2 cellular contexts compared by ENCODE assay signal in genomic region chr4:52200339-52200725, GRCh38.
TF ChIP-seq lines count a peak whose summit lies in the region.

No MANE protein-coding gene starts in this region.

TF ChIP-seq in SK-N-SH treated with all-trans-retinoic acid at 6 μM for 48 hours, 23 proteins besides CTCF, POLR2A, EP300 and RAD21 (continued from another document):
- TF ChIP-seq CSRNP3 (CRISPR knock-in tag; IDR thresholded peaks at IDR 0.05) (no peak), CREB5 (CRISPR knock-in tag; IDR thresholded peaks at IDR 0.05; ENCODE audit: low read depth) (0 out of 2 replicates have a peak, but pooled peaks have one; percentile 3)

TF ChIP-seq in SK-N-SH, 30 proteins besides CTCF, POLR2A, EP300 and RAD21 (continued from another document):
- TF ChIP-seq, protein P1, sequence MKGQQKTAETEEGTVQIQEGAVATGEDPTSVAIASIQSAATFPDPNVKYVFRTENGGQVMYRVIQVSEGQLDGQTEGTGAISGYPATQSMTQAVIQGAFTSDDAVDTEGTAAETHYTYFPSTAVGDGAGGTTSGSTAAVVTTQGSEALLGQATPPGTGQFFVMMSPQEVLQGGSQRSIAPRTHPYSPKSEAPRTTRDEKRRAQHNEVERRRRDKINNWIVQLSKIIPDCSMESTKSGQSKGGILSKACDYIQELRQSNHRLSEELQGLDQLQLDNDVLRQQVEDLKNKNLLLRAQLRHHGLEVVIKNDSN (IDR thresholded peaks at IDR 0.05; ENCODE audit: borderline replicate concordance, low read depth) = no peak
- TF ChIP-seq NRF1 (IDR thresholded peaks at IDR 0.05; ENCODE audit: low read depth, low read length) (no peak), YY1 (IDR thresholded peaks at IDR 0.05; ENCODE audit: low read depth) (no peak), EZH2phosphoT487 (IDR thresholded peaks at IDR 0.05; ENCODE audit: borderline replicate concordance, low read depth) (no peak), GATA2 (CRISPR knock-in tag; IDR thresholded peaks at IDR 0.05) (no peak), FOXM1 (IDR thresholded peaks at IDR 0.05; ENCODE audit: low read depth) (no peak), IRF3 (IDR thresholded peaks at IDR 0.05; ENCODE audit: low read depth, low read length) (no peak), ELF1 (IDR thresholded peaks at IDR 0.05) (no peak)
